Comparison of ENCODE assay signal across 1 cellular context in the genomic region with DNA sequence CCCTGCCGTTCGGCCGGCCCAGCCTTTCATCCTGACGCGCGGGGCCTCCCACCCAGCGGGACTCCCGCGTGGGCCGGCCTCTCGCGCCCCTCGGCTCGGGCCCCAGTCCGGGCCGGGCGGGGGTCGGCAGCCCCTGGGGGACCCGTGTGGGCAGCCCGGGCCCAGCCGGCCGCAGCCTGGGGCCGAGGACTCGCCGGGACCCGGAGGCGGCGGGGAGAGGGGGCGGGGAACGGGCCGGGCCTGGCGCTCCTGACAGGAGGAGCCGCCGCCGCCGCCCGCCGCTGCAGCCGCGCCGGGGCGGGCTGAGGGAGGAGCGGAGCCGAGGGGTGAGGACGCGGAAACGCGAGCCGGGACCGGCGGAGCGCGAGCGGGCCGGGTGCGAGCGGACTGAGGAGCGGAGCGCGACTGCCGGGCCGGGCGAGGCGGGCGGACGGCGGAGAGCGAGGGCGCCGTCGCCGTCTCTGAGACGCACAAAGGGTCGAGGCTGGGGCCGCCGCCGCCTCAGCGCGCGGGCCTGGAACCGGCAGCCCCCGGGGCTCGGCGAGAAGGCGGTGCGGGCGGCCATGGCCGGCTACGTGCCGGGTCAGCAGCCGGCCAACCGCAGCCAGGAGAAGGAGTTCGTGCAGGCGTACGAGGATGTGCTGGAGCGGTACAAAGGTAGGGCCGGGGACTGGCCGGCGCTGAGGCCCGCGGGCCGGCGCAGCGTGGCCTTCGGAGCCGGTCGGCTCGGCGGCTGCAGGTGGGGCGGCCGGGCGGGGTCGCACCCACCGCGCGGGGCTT.
TF ChIP-seq lines count a peak whose summit lies in the region.

No MANE protein-coding gene starts in this region.

TF ChIP-seq in K562, 482 proteins besides CTCF, POLR2A, EP300 and RAD21 (continued from another document and continues in another):
- TF ChIP-seq, protein P1, sequence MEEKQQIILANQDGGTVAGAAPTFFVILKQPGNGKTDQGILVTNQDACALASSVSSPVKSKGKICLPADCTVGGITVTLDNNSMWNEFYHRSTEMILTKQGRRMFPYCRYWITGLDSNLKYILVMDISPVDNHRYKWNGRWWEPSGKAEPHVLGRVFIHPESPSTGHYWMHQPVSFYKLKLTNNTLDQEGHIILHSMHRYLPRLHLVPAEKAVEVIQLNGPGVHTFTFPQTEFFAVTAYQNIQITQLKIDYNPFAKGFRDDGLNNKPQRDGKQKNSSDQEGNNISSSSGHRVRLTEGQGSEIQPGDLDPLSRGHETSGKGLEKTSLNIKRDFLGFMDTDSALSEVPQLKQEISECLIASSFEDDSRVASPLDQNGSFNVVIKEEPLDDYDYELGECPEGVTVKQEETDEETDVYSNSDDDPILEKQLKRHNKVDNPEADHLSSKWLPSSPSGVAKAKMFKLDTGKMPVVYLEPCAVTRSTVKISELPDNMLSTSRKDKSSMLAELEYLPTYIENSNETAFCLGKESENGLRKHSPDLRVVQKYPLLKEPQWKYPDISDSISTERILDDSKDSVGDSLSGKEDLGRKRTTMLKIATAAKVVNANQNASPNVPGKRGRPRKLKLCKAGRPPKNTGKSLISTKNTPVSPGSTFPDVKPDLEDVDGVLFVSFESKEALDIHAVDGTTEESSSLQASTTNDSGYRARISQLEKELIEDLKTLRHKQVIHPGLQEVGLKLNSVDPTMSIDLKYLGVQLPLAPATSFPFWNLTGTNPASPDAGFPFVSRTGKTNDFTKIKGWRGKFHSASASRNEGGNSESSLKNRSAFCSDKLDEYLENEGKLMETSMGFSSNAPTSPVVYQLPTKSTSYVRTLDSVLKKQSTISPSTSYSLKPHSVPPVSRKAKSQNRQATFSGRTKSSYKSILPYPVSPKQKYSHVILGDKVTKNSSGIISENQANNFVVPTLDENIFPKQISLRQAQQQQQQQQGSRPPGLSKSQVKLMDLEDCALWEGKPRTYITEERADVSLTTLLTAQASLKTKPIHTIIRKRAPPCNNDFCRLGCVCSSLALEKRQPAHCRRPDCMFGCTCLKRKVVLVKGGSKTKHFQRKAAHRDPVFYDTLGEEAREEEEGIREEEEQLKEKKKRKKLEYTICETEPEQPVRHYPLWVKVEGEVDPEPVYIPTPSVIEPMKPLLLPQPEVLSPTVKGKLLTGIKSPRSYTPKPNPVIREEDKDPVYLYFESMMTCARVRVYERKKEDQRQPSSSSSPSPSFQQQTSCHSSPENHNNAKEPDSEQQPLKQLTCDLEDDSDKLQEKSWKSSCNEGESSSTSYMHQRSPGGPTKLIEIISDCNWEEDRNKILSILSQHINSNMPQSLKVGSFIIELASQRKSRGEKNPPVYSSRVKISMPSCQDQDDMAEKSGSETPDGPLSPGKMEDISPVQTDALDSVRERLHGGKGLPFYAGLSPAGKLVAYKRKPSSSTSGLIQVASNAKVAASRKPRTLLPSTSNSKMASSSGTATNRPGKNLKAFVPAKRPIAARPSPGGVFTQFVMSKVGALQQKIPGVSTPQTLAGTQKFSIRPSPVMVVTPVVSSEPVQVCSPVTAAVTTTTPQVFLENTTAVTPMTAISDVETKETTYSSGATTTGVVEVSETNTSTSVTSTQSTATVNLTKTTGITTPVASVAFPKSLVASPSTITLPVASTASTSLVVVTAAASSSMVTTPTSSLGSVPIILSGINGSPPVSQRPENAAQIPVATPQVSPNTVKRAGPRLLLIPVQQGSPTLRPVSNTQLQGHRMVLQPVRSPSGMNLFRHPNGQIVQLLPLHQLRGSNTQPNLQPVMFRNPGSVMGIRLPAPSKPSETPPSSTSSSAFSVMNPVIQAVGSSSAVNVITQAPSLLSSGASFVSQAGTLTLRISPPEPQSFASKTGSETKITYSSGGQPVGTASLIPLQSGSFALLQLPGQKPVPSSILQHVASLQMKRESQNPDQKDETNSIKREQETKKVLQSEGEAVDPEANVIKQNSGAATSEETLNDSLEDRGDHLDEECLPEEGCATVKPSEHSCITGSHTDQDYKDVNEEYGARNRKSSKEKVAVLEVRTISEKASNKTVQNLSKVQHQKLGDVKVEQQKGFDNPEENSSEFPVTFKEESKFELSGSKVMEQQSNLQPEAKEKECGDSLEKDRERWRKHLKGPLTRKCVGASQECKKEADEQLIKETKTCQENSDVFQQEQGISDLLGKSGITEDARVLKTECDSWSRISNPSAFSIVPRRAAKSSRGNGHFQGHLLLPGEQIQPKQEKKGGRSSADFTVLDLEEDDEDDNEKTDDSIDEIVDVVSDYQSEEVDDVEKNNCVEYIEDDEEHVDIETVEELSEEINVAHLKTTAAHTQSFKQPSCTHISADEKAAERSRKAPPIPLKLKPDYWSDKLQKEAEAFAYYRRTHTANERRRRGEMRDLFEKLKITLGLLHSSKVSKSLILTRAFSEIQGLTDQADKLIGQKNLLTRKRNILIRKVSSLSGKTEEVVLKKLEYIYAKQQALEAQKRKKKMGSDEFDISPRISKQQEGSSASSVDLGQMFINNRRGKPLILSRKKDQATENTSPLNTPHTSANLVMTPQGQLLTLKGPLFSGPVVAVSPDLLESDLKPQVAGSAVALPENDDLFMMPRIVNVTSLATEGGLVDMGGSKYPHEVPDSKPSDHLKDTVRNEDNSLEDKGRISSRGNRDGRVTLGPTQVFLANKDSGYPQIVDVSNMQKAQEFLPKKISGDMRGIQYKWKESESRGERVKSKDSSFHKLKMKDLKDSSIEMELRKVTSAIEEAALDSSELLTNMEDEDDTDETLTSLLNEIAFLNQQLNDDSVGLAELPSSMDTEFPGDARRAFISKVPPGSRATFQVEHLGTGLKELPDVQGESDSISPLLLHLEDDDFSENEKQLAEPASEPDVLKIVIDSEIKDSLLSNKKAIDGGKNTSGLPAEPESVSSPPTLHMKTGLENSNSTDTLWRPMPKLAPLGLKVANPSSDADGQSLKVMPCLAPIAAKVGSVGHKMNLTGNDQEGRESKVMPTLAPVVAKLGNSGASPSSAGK (IDR thresholded peaks at IDR 0.05): no peak
- TF ChIP-seq, protein P2, sequence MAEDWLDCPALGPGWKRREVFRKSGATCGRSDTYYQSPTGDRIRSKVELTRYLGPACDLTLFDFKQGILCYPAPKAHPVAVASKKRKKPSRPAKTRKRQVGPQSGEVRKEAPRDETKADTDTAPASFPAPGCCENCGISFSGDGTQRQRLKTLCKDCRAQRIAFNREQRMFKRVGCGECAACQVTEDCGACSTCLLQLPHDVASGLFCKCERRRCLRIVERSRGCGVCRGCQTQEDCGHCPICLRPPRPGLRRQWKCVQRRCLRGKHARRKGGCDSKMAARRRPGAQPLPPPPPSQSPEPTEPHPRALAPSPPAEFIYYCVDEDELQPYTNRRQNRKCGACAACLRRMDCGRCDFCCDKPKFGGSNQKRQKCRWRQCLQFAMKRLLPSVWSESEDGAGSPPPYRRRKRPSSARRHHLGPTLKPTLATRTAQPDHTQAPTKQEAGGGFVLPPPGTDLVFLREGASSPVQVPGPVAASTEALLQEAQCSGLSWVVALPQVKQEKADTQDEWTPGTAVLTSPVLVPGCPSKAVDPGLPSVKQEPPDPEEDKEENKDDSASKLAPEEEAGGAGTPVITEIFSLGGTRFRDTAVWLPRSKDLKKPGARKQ (CRISPR knock-in tag; IDR thresholded peaks at IDR 0.05): no peak
- TF ChIP-seq CXXC5 (CRISPR knock-in tag; IDR thresholded peaks at IDR 0.05) (peak; percentile 81), ZNF408 (CRISPR knock-in tag; IDR thresholded peaks at IDR 0.05; ENCODE audit: low read depth) (no peak), ARID1B (IDR thresholded peaks at IDR 0.05) (no peak), TFAM (CRISPR knock-in tag; conservative IDR thresholded peaks at IDR 0.05) (no peak), MAFK (IDR thresholded peaks at IDR 0.05; ENCODE audit: low read length) (no peak), SAFB2 (IDR thresholded peaks at IDR 0.05; ENCODE audit: borderline replicate concordance, low read depth, low read length, severe bottlenecking) (no peak), ZBTB1 (CRISPR knock-in tag; IDR thresholded peaks at IDR 0.05; ENCODE audit: borderline replicate concordance, low read depth) (no peak), HNRNPL (IDR thresholded peaks at IDR 0.05; ENCODE audit: low read depth, low read length) (peak; percentile 21; the same call in 1 of the 2 replicates), ZNF143 (CRISPR knock-in tag; IDR thresholded peaks at IDR 0.05) (no peak), NR2F6 (CRISPR knock-in tag; IDR thresholded peaks at IDR 0.05) (no peak), ZSCAN29 (IDR thresholded peaks at IDR 0.05) (no peak), SIX5 (IDR thresholded peaks at IDR 0.05; ENCODE audit: borderline replicate concordance in 1 of 2, insufficient read depth in 1 of 2, low read depth in 1 of 2, low read length in 2 of 2) (no peak), SREBF2 (CRISPR knock-in tag; IDR thresholded peaks at IDR 0.05) (no peak), RAD51 (IDR thresholded peaks at IDR 0.05; ENCODE audit: borderline replicate concordance, low read depth) (no peak), STAT5B (CRISPR knock-in tag; IDR thresholded peaks at IDR 0.05) (no peak), ZNF780A (CRISPR knock-in tag; IDR thresholded peaks at IDR 0.05) (no peak), E2F3 (CRISPR knock-in tag; IDR thresholded peaks at IDR 0.05) (no peak), ESRRA (IDR thresholded peaks at IDR 0.05; ENCODE audit: borderline replicate concordance, low read depth) (0 out of 2 replicates have a peak, but pooled peaks have one; percentile 14), ZNF57 (CRISPR knock-in tag; IDR thresholded peaks at IDR 0.05) (no peak)
- TF ChIP-seq, protein P3, sequence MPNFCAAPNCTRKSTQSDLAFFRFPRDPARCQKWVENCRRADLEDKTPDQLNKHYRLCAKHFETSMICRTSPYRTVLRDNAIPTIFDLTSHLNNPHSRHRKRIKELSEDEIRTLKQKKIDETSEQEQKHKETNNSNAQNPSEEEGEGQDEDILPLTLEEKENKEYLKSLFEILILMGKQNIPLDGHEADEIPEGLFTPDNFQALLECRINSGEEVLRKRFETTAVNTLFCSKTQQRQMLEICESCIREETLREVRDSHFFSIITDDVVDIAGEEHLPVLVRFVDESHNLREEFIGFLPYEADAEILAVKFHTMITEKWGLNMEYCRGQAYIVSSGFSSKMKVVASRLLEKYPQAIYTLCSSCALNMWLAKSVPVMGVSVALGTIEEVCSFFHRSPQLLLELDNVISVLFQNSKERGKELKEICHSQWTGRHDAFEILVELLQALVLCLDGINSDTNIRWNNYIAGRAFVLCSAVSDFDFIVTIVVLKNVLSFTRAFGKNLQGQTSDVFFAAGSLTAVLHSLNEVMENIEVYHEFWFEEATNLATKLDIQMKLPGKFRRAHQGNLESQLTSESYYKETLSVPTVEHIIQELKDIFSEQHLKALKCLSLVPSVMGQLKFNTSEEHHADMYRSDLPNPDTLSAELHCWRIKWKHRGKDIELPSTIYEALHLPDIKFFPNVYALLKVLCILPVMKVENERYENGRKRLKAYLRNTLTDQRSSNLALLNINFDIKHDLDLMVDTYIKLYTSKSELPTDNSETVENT (CRISPR knock-in tag; IDR thresholded peaks at IDR 0.05): peak; percentile 28; the same call in 1 of the 2 replicates
- TF ChIP-seq, protein P4, sequence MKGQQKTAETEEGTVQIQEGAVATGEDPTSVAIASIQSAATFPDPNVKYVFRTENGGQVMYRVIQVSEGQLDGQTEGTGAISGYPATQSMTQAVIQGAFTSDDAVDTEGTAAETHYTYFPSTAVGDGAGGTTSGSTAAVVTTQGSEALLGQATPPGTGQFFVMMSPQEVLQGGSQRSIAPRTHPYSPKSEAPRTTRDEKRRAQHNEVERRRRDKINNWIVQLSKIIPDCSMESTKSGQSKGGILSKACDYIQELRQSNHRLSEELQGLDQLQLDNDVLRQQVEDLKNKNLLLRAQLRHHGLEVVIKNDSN (CRISPR knock-in tag; IDR thresholded peaks at IDR 0.05): no peak
- TF ChIP-seq, protein P5, sequence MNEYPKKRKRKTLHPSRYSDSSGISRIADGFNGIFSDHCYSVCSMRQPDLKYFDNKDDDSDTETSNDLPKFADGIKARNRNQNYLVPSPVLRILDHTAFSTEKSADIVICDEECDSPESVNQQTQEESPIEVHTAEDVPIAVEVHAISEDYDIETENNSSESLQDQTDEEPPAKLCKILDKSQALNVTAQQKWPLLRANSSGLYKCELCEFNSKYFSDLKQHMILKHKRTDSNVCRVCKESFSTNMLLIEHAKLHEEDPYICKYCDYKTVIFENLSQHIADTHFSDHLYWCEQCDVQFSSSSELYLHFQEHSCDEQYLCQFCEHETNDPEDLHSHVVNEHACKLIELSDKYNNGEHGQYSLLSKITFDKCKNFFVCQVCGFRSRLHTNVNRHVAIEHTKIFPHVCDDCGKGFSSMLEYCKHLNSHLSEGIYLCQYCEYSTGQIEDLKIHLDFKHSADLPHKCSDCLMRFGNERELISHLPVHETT (CRISPR knock-in tag; conservative IDR thresholded peaks at IDR 0.05 in 1 of 2, IDR thresholded peaks at IDR 0.05 in 1 of 2): peak in 1 of 2 experiments; percentile 96; a peak in 2 of 4 replicates
- TF ChIP-seq, protein P6, sequence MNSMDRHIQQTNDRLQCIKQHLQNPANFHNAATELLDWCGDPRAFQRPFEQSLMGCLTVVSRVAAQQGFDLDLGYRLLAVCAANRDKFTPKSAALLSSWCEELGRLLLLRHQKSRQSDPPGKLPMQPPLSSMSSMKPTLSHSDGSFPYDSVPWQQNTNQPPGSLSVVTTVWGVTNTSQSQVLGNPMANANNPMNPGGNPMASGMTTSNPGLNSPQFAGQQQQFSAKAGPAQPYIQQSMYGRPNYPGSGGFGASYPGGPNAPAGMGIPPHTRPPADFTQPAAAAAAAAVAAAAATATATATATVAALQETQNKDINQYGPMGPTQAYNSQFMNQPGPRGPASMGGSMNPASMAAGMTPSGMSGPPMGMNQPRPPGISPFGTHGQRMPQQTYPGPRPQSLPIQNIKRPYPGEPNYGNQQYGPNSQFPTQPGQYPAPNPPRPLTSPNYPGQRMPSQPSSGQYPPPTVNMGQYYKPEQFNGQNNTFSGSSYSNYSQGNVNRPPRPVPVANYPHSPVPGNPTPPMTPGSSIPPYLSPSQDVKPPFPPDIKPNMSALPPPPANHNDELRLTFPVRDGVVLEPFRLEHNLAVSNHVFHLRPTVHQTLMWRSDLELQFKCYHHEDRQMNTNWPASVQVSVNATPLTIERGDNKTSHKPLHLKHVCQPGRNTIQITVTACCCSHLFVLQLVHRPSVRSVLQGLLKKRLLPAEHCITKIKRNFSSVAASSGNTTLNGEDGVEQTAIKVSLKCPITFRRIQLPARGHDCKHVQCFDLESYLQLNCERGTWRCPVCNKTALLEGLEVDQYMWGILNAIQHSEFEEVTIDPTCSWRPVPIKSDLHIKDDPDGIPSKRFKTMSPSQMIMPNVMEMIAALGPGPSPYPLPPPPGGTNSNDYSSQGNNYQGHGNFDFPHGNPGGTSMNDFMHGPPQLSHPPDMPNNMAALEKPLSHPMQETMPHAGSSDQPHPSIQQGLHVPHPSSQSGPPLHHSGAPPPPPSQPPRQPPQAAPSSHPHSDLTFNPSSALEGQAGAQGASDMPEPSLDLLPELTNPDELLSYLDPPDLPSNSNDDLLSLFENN (IDR thresholded peaks at IDR 0.05; ENCODE audit: low read depth in 2 of 2, low read length in 2 of 2): no peak
- TF ChIP-seq, protein P7, sequence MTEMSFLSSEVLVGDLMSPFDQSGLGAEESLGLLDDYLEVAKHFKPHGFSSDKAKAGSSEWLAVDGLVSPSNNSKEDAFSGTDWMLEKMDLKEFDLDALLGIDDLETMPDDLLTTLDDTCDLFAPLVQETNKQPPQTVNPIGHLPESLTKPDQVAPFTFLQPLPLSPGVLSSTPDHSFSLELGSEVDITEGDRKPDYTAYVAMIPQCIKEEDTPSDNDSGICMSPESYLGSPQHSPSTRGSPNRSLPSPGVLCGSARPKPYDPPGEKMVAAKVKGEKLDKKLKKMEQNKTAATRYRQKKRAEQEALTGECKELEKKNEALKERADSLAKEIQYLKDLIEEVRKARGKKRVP (CRISPR knock-in tag; IDR thresholded peaks at IDR 0.05): no peak
- TF ChIP-seq, protein P8, sequence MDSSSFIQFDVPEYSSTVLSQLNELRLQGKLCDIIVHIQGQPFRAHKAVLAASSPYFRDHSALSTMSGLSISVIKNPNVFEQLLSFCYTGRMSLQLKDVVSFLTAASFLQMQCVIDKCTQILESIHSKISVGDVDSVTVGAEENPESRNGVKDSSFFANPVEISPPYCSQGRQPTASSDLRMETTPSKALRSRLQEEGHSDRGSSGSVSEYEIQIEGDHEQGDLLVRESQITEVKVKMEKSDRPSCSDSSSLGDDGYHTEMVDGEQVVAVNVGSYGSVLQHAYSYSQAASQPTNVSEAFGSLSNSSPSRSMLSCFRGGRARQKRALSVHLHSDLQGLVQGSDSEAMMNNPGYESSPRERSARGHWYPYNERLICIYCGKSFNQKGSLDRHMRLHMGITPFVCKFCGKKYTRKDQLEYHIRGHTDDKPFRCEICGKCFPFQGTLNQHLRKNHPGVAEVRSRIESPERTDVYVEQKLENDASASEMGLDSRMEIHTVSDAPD (CRISPR knock-in tag; IDR thresholded peaks at IDR 0.05): no peak
